Comparison of ENCODE assay signal across 20 cellular contexts in the genomic region with DNA sequence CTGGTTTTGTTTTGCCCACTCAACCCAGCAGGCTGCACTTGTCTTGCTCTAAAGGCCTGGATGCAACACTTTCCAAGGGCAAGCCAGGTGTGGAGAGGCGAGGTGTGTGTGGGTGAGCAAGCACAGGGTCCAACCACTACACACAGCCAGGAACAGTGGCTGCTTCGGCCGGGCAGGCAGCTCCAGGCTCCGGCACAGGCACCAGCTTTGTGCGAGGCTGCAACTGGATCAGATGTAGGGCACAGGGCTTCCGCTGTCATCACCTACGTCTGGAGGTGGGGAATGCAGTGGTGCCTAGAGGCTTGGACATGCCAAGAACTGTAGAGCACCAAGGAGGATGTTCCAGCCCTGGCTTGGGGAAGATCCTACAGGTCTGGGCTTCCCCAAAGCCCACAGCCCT.
"Had no signal": no experiment of that assay in that cellular context is flagged by ENCODE, and none has a peak within 500 bp of the region (broad histone marks: within the 10 kb centered on the region; RNA-seq: fewer than 3 reads in every experiment).

No MANE protein-coding gene starts in this region.

- H3K9me3 Mint-ChIP-seq: type B pancreatic cell had no signal

- H3K4me3 Mint-ChIP-seq: immature natural killer cell, nephron, type B pancreatic cell had no signal

- H3K9me3 ChIP-seq: gastrocnemius medialis, psoas muscle, right lobe of liver, vagina had no signal

- H3K27ac Mint-ChIP-seq: immature natural killer cell, naive B cell, nephron, type B pancreatic cell had no signal

- H3K4me3 ChIP-seq: gastrocnemius medialis, left lung, psoas muscle, right lobe of liver, vagina had no signal

- FAIRE-seq: endometrium, keratinocyte had no signal

- H3K4me1 Mint-ChIP-seq: immature natural killer cell, naive B cell, nephron had no signal

- H3K27ac ChIP-seq: gastrocnemius medialis, left lung, neutrophil, psoas muscle, right lobe of liver, vagina had no signal

- ATAC-seq: esophagus mucosa, gastrocnemius medialis, left lung, psoas muscle had no signal

- H3K27me3 Mint-ChIP-seq: naive B cell, type B pancreatic cell had no signal

- H3K27me3 ChIP-seq: gastrocnemius medialis, left lung, neutrophil, right lobe of liver, vagina had no signal

- H3K36me3 ChIP-seq: gastrocnemius medialis, left lung, neutrophil, right lobe of liver, vagina had no signal

- H3K36me3 Mint-ChIP-seq: immature natural killer cell, naive B cell, type B pancreatic cell had no signal

- H3K4me1 ChIP-seq: gastrocnemius medialis, left lung, psoas muscle, right lobe of liver, vagina had no signal

- DNase-seq: effector memory CD4-positive, alpha-beta T cell; gastrocnemius medialis; glutamatergic neuron; immature natural killer cell; left lung; mesendoderm; naive B cell; psoas muscle; retina; right lobe of liver; stimulated activated CD4-positive, alpha-beta T cell treated with anti-CD3 and anti-CD28 coated beads, Interleukin-2, amount 100 ng/mL, for 24 hours; stimulated activated CD4-positive, alpha-beta T cell treated with anti-CD3 and anti-CD28 coated beads, Interleukin-4, amount 100 ng/mL, for 4 hours; stimulated activated naive CD4-positive, alpha-beta T cell treated with Interleukin-2 at 50 U/mL for 16 hours had no signal
